In genomic region chr14:34368115-34368970, GRCh38 we compare ENCODE assay signal across 13 cellular contexts.
DNase-seq lines count a peak whose midpoint lies in the region; ATAC-seq, FAIRE-seq and TF ChIP-seq lines count a peak whose summit lies in the region.
"Had no signal": no experiment of that assay in that cellular context is flagged by ENCODE, and none has a peak within 500 bp of the region (broad histone marks: within the 10 kb centered on the region; RNA-seq: fewer than 3 reads in every experiment).

No MANE protein-coding gene starts in this region.

- H3K27me3 ChIP-seq in K562 (ENCODE audit: control insufficient read depth in 2 of 2, insufficient read depth in 2 of 2, low read length in 2 of 2) (peaks cover 0 to 7% of the 10 kb centered on the region in 2 experiments; a peak in 4 of 5 replicates), HepG2 (ENCODE audit: control insufficient read depth in 1 of 2, insufficient read depth in 2 of 2, low read length in 2 of 2) (no peaks in the 10 kb centered on the region)
- H3K27me3 ChIP-seq: MG63 had no signal

- H3K36me3 ChIP-seq in K562 (ENCODE audit: control insufficient read depth, insufficient read depth, low read length) = no peaks in the 10 kb centered on the region
- no peaks in the 10 kb centered on the region for H3K36me3 ChIP-seq in HepG2 (replicated peaks in 1 of 2; ENCODE audit: control insufficient read depth in 1 of 2, insufficient read depth in 2 of 2, low read length in 2 of 2)
- H3K36me3 ChIP-seq: MG63 had no signal

- H3K79me2 ChIP-seq in K562 (ENCODE audit: control insufficient read depth, insufficient read depth, low read length) (no peaks in the 10 kb centered on the region), HepG2 (ENCODE audit: insufficient read depth, low read length) (no peaks in the 10 kb centered on the region)

- H3K4me1 ChIP-seq in K562 (replicated peaks in 1 of 2; ENCODE audit: control insufficient read depth in 2 of 2, insufficient read depth in 2 of 2, low read length in 2 of 2) (no peaks in the 10 kb centered on the region; a peak in 2 of 5 replicates), HepG2 (ENCODE audit: insufficient read depth, low read length) (peaks cover 49% of the 10 kb centered on the region)

- H2AFZ ChIP-seq in K562 (ENCODE audit: low read depth, low read length) (no peak overlapping the region), HepG2 (ENCODE audit: low read length) (no peak overlapping the region)

- H3K9me3 ChIP-seq in K562 (replicated peaks; ENCODE audit: control insufficient read depth, insufficient read depth, low read depth, low read length) = no peaks in the 10 kb centered on the region
- no peaks in the 10 kb centered on the region for H3K9me3 ChIP-seq in HepG2 (ENCODE audit: low read length)
- H3K9me3 ChIP-seq: MG63 had no signal

- H3K9me1 ChIP-seq in K562 (ENCODE audit: control insufficient read depth, insufficient read depth, low read length) = no peaks in the 10 kb centered on the region

- POLR2A ChIA-PET in K562 (lab: Yijun Ruan, JAX) = no interaction called here
- POLR2A ChIA-PET in HepG2 (lab: Yijun Ruan, JAX) = interaction anchor here (0.8 to 2.0 kb wide), 7 partner anchors 11 to 172 kb away, joined by 3 to 7 read pairs (median 4); partner anchors contain the start of gene SPTSSA

- no peak for ATAC-seq in K562
- ATAC-seq in HepG2 = peak; percentile 46
- ATAC-seq in HG03565 (IDR thresholded peaks at IDR 0.05; ENCODE audit: unreplicated experiment) = no peak
- no peak for ATAC-seq in GM18517 (IDR thresholded peaks at IDR 0.05; ENCODE audit: unreplicated experiment)
- ATAC-seq in HG03159 (IDR thresholded peaks at IDR 0.05; ENCODE audit: unreplicated experiment) = no peak

- FAIRE-seq in K562 (lab: Jason Lieb, UNC) (no peak), HepG2 (lab: Jason Lieb, UNC) (peak; percentile 26)
- FAIRE-seq: endometrium, GM12892 had no signal

- in situ Hi-C loops in K562 (cut with MboI) = no loop called here
- in situ Hi-C loops in HepG2 (cut with HindIII; ENCODE audit: extremely low pct_ligation_motif_present, low pct_unique_long_range_greater_than_20kb) = loop anchor here (10.0 kb wide), 1 partner anchor 126 kb away; no protein-coding TSS in a partner anchor

- 2% methylated on average over 6 of the region's 8 CpGs for WGBS in K562 (ENCODE audit: insufficient coverage, low coverage, missing lambda C conversion rate)
- 3% methylated on average over 8 of the region's 8 CpGs for WGBS in HepG2 (ENCODE audit: low lambda C conversion rate)

- BruUV-seq in K562 (replicated peaks; lab: Mats Ljungman, UMichigan) (no TSS peak), HepG2 (replicated peaks; lab: Mats Ljungman, UMichigan) (no TSS peak)

- intact Hi-C loops in K562 (cut with micrococcal nuclease) = loop anchor here (5.0 kb wide), 1 partner anchor 169 kb away; the partner anchor contains the start of gene EAPP
- intact Hi-C loops in HepG2 (cut with micrococcal nuclease; ENCODE audit: unreplicated experiment) = loop anchor here (5.0 kb wide), 1 partner anchor 169 kb away; the partner anchor contains the start of gene EAPP

- H3K4me2 ChIP-seq in K562 (ENCODE audit: insufficient read depth, low read length) = no peak overlapping the region
- H3K4me2 ChIP-seq in HepG2 (ENCODE audit: low read depth, low read length) = no peak overlapping the region; the same call in 1 of the 2 replicates

- no peak overlapping the region for H3K9ac ChIP-seq in K562 (ENCODE audit: insufficient read depth in 1 of 2, low read depth in 2 of 2, low read length in 2 of 2)
- no peak overlapping the region for H3K9ac ChIP-seq in HepG2 (ENCODE audit: insufficient read depth, low read depth, low read length)

- TF ChIP-seq EP300 in K562 (IDR thresholded peaks at IDR 0.05; ENCODE audit: low read length) (no peak), HepG2 (IDR thresholded peaks at IDR 0.05; ENCODE audit: low read depth in 2 of 2, low read length in 2 of 2) (peak; percentile 82 to 87; a peak in 3 of 4 replicates), HepG2 (CRISPR knock-in tag; IDR thresholded peaks at IDR 0.05; ENCODE audit: borderline replicate concordance) (peak; percentile 60; the same call in 1 of the 2 replicates)

- H3K27ac ChIP-seq in K562 (ENCODE audit: extremely low read depth, low read depth, low read length) (no peak overlapping the region), HepG2 (ENCODE audit: extremely low read length, insufficient read depth, low read length) (peak overlapping the region; percentile 8)

- DNase-seq in AG10803 (ENCODE audit: low read depth) (peak; percentile 94), NB4 (ENCODE audit: low read depth) (peak; percentile 77), K562 (ENCODE audit: extremely low read depth in 1 of 4, low spot score in 3 of 4) (no peak), HepG2 (ENCODE audit: low spot score) (peak; percentile 84), HUDEP-2 (lab: John Stamatoyannopoulos, UW; ENCODE audit: unreplicated experiment in 76 of 76) (no peak)
- DNase-seq: activated CD4-positive, alpha-beta T cell treated with anti-CD3 and anti-CD28 coated beads for 48 hours; CD4-positive, alpha-beta memory T cell; MG63 had no signal

- H4K20me1 ChIP-seq in K562 (replicated peaks; ENCODE audit: control insufficient read depth, insufficient read depth, low read length) (no peaks in the 10 kb centered on the region), HepG2 (ENCODE audit: insufficient read depth, low read length) (no peaks in the 10 kb centered on the region)

- no peak for TF ChIP-seq RAD21 in K562 (CRISPR knock-in tag; conservative IDR thresholded peaks at IDR 0.05 in 1 of 2, IDR thresholded peaks at IDR 0.05 in 1 of 2)
- TF ChIP-seq RAD21 in HepG2 (CRISPR knock-in tag; IDR thresholded peaks at IDR 0.05) = no peak

- no peak overlapping the region for H3K4me3 ChIP-seq in AG10803 (ENCODE audit: low read length)
- H3K4me3 ChIP-seq in NB4 (ENCODE audit: low read depth, low read length) = no peak overlapping the region
- H3K4me3 ChIP-seq in K562 = no peak overlapping the region
- no peak overlapping the region for H3K4me3 ChIP-seq in HepG2 (replicated peaks in 1 of 3; ENCODE audit: insufficient read depth in 1 of 3, low read depth in 2 of 3, low read length in 3 of 3)
- H3K4me3 ChIP-seq: MG63 had no signal

- CTCF ChIA-PET in K562 (lab: Yijun Ruan, JAX; ENCODE audit: low intra/inter-chr PET ratio) (no interaction called here), HepG2 (lab: Yijun Ruan, JAX; ENCODE audit: low intra/inter-chr PET ratio, low total read pairs) (no interaction called here)

- TF ChIP-seq CTCF in AG10803 (conservative IDR thresholded peaks at IDR 0.05; ENCODE audit: low read length) (no peak), NB4 (IDR thresholded peaks at IDR 0.05; ENCODE audit: low read depth, low read length) (no peak), K562 (IDR thresholded peaks at IDR 0.05 in 2 of 3, conservative IDR thresholded peaks at IDR 0.05 in 1 of 3; ENCODE audit: insufficient read depth in 2 of 3, low read depth in 1 of 3, low read length in 3 of 3) (no peak), HepG2 (CRISPR knock-in tag; IDR thresholded peaks at IDR 0.05) (no peak)

- no peak for TF ChIP-seq POLR2A in NB4 (IDR thresholded peaks at IDR 0.05; ENCODE audit: extremely low read depth, insufficient read length)
- TF ChIP-seq POLR2A in K562 (conservative IDR thresholded peaks at IDR 0.05) = no peak
- TF ChIP-seq POLR2A in HepG2 (IDR thresholded peaks at IDR 0.05; ENCODE audit: insufficient read depth in 1 of 2, low read depth in 2 of 2, low read length in 2 of 2) = no peak

TF ChIP-seq in K562, 482 proteins besides CTCF, POLR2A, EP300 and RAD21 (continues in another document):
- TF ChIP-seq KAT2B (IDR thresholded peaks at IDR 0.05; ENCODE audit: low read depth, low read length) (no peak), MAFG (tag; conservative IDR thresholded peaks at IDR 0.05) (peak; percentile 57), FOSL1 (tag; conservative IDR thresholded peaks at IDR 0.05) (0 out of 2 replicates have a peak, but pooled peaks have one; percentile 18), JUND (IDR thresholded peaks at IDR 0.05; ENCODE audit: borderline replicate concordance, low read depth, low read length) (0 out of 2 replicates have a peak, but pooled peaks have one; percentile 23), JUND (tag; IDR thresholded peaks at IDR 0.05; ENCODE audit: borderline replicate concordance, low read depth, low read length) (no peak), ZNF316 (IDR thresholded peaks at IDR 0.05) (peak; percentile 69)

TF ChIP-seq in HepG2, 621 proteins besides CTCF, POLR2A, EP300 and RAD21 (continues in another document):
- TF ChIP-seq GLMP (CRISPR knock-in tag; IDR thresholded peaks at IDR 0.05; ENCODE audit: borderline replicate concordance) (no peak), THAP11 (CRISPR knock-in tag; IDR thresholded peaks at IDR 0.05) (peak; percentile 73; the same call in 1 of the 2 replicates), FOXK1 (CRISPR knock-in tag; IDR thresholded peaks at IDR 0.05; ENCODE audit: borderline replicate concordance, low read depth) (peak; percentile 17; the same call in 1 of the 2 replicates), ZNF207 (IDR thresholded peaks at IDR 0.05; ENCODE audit: borderline replicate concordance) (no peak), ZNF350 (CRISPR knock-in tag; IDR thresholded peaks at IDR 0.05; ENCODE audit: borderline replicate concordance, low read depth) (no peak), TFE3 (CRISPR knock-in tag; IDR thresholded peaks at IDR 0.05) (no peak), NKX3-1 (CRISPR knock-in tag; IDR thresholded peaks at IDR 0.05) (0 out of 2 replicates have a peak, but pooled peaks have one; percentile 52), NFATC3 (CRISPR knock-in tag; IDR thresholded peaks at IDR 0.05) (0 out of 2 replicates have a peak, but pooled peaks have one; percentile 35)

Comparison
In these comparisons a context has a peak if more than half of its experiments do, and no peak if none do; other contexts are left out.
1. DNase-seq: peak in AG10803 (single experiment), NB4 (single experiment) and HepG2 (single experiment); none in K562 (0 of 4) and HUDEP-2 (0 of 76).